ENCODE assay signal across 8 cellular contexts in genomic region chr7:2680792-2681490, GRCh38. TPM values are rescaled to one million over a fixed set of nuclear protein-coding genes. Genes with fewer than 3 reads are reported as not detected.
DNase-seq lines count a peak whose midpoint lies in the region; ATAC-seq, FAIRE-seq and TF ChIP-seq lines count a peak whose summit lies in the region.

No MANE protein-coding gene starts in this region.

- TF ChIP-seq POLR2A in heart left ventricle (IDR thresholded peaks at IDR 0.05) = no peak
- no peak for TF ChIP-seq POLR2A in vagina (IDR thresholded peaks at IDR 0.05)

- H3K27me3 ChIP-seq in heart left ventricle (peaks cover 0 to 20% (median 3%) of the 10 kb centered on the region in 9 donors), vagina (no peaks in the 10 kb centered on the region)

- WGBS in heart left ventricle, 4 donors = 26 to 42% (median 39%) methylated on average over 16 to 27 of the region's 27 CpGs

- H3K27ac ChIP-seq in heart left ventricle (no peak overlapping the region), vagina (no peak overlapping the region)

- H3K9me3 Mint-ChIP-seq in activated naive CD8-positive, alpha-beta T cell treated with anti-CD3 and anti-CD28 coated beads, Interleukin-2, amount 50 U/mL, for 24 hours = no peaks in the 10 kb centered on the region

- H3K4me3 ChIP-seq in heart left ventricle = no peak overlapping the region
- H3K4me3 ChIP-seq in vagina = no peak overlapping the region

- H3K36me3 Mint-ChIP-seq in activated naive CD8-positive, alpha-beta T cell treated with anti-CD3 and anti-CD28 coated beads, Interleukin-2, amount 50 U/mL, for 24 hours (ENCODE audit: low read depth) = no peaks in the 10 kb centered on the region

- no peak for FAIRE-seq in D721Med (lab: Jason Lieb, UNC)

- intact Hi-C loops in heart left ventricle (cut with DNase I) (loop anchor here (1.0 to 10.0 kb wide), 11 partner anchors 112 to 236 kb away; partner anchors contain the start of gene GRIFIN (in 2 of the 10)), posterior cingulate gyrus (cut with DNase I) (loop anchor here (5.0 to 10.0 kb wide), 2 partner anchors 114 to 236 kb away; no protein-coding TSS in a partner anchor), vagina (cut with DNase I) (loop anchor here (10.0 kb wide), 2 partner anchors 106 to 206 kb away; partner anchors contain the start of gene GRIFIN)

- peaks cover 14% of the 10 kb centered on the region for H3K27me3 Mint-ChIP-seq in activated naive CD8-positive, alpha-beta T cell treated with anti-CD3 and anti-CD28 coated beads, Interleukin-2, amount 50 U/mL, for 24 hours

- H3K36me3 ChIP-seq in heart left ventricle (no peaks in the 10 kb centered on the region), vagina (no peaks in the 10 kb centered on the region)

- TF ChIP-seq CTCF in D721Med (IDR thresholded peaks at IDR 0.05; ENCODE audit: insufficient read depth, missing control alignments) (peak; percentile 71), heart left ventricle (IDR thresholded peaks at IDR 0.05) (peak; percentile 68 to 86 (median 78)), vagina (IDR thresholded peaks at IDR 0.05) (peak; percentile 30 to 75 (median 44))

- no peaks in the 10 kb centered on the region for H3K4me1 Mint-ChIP-seq in activated naive CD8-positive, alpha-beta T cell treated with anti-CD3 and anti-CD28 coated beads, Interleukin-2, amount 50 U/mL, for 24 hours

- DNase-seq in D721Med (ENCODE audit: insufficient read length, low spot score) = peak; percentile 90
- DNase-seq in HT1080 (ENCODE audit: low read depth) = peak; percentile 42
- DNase-seq in SHP77 (lab: John Stamatoyannopoulos, UW) = peak; percentile 82 to 86
- peak; percentile 68 for DNase-seq in activated naive CD8-positive, alpha-beta T cell treated with anti-CD3 and anti-CD28 coated beads, Interleukin-2, amount 50 U/mL, for 24 hours
- DNase-seq in heart left ventricle = peak; percentile 80 to 90 (median 82)
- peak; percentile 71 to 97 (median 89) for DNase-seq in posterior cingulate gyrus
- DNase-seq in vagina (ENCODE audit: extremely low spot score in 2 of 2) = no peak

- H3K4me1 ChIP-seq in heart left ventricle (peaks cover 0 to 11% (median 0%) of the 10 kb centered on the region in 12 donors), vagina (peaks cover 21% of the 10 kb centered on the region)

- H3K27ac Mint-ChIP-seq in activated naive CD8-positive, alpha-beta T cell treated with anti-CD3 and anti-CD28 coated beads, Interleukin-2, amount 50 U/mL, for 24 hours = no peak overlapping the region

- H3K4me3 Mint-ChIP-seq in activated naive CD8-positive, alpha-beta T cell treated with anti-CD3 and anti-CD28 coated beads, Interleukin-2, amount 50 U/mL, for 24 hours = no peak overlapping the region

- no peak for ATAC-seq in activated naive CD8-positive, alpha-beta T cell treated with anti-CD3 and anti-CD28 coated beads, Interleukin-2, amount 50 U/mL, for 24 hours
- ATAC-seq in heart left ventricle (peak; percentile 72 to 87 (median 80)), GM19328 (IDR thresholded peaks at IDR 0.05; ENCODE audit: unreplicated experiment) (no peak)

- H3K9me3 ChIP-seq in heart left ventricle (no peaks in the 10 kb centered on the region), vagina (no peaks in the 10 kb centered on the region)

RNA-seq across cellular contexts. Expression of gene AMZ1, which starts 7.1 kb away (rescaled TPM):
- not detected in 2 replicates for total RNA-seq in HT1080 (2014; rRNA removed; shearing (Covaris generic))
- not detected in 2 replicates for polyA plus RNA-seq in HT1080 (2015; cell fraction: cytosol; rRNA removed)
- polyA plus RNA-seq in HT1080 (2015; cell fraction: nucleus; rRNA removed) = 0.03 TPM in 1 of 2 replicates, not detected in the other
- under 1 TPM in 3 of 9 donors, not detected in 6; 0.05 to 0.48 (median 0.10) TPM for total RNA-seq in heart left ventricle
- under 1 TPM; 0.01 to 0.04 TPM for polyA plus RNA-seq in heart left ventricle
- total RNA-seq in vagina = 1.2 TPM

RNA-seq across cellular contexts. Expression of gene TTYH3, which starts 49.2 kb away (rescaled TPM):
- 16.6 and 24.8 TPM in 2 replicates for total RNA-seq in HT1080 (2014; rRNA removed; shearing (Covaris generic))
- polyA plus RNA-seq in HT1080 (2015; cell fraction: cytosol; rRNA removed) = 77.7 and 83.3 TPM in 2 replicates
- 70.3 and 77.1 TPM in 2 replicates for polyA plus RNA-seq in HT1080 (2015; cell fraction: nucleus; rRNA removed)
- total RNA-seq in heart left ventricle = 100 to 1,000 TPM in 1 of 9 donors, 10 to 100 TPM in 7, 1 to 10 TPM in 1; 8.5 to 104 (median 12.8) TPM
- 10 to 100 TPM in 1 of 2 donors, 1 to 10 TPM in 1; 5.7 to 14.8 TPM for polyA plus RNA-seq in heart left ventricle
- 33.9 TPM for total RNA-seq in vagina

Comparison
In these comparisons a context has a peak if more than half of its experiments do, and no peak if none do; other contexts are left out.
1. DNase-seq: peak in D721Med (single experiment), HT1080 (single experiment), SHP77 (2 of 2), activated naive CD8-positive, alpha-beta T cell treated with anti-CD3 and anti-CD28 coated beads, Interleukin-2, amount 50 U/mL, for 24 hours (single experiment), heart left ventricle (5 of 5) and posterior cingulate gyrus (10 of 10); none in vagina (0 of 2).
2. ATAC-seq: peak in heart left ventricle (4 of 4); none in activated naive CD8-positive, alpha-beta T cell treated with anti-CD3 and anti-CD28 coated beads, Interleukin-2, amount 50 U/mL, for 24 hours (single experiment) and GM19328 (single experiment).
3. Peak in every context shown above with its lines, with median percentiles within 50 percentile points of each other: CTCF ChIP-seq.